8 cellular contexts compared by ENCODE assay signal in genomic region chr1:194862129-194862528, GRCh38.
"Had no signal": no experiment of that assay in that cellular context is flagged by ENCODE, and none has a peak within 500 bp of the region (broad histone marks: within the 10 kb centered on the region; RNA-seq: fewer than 3 reads in every experiment).

No MANE protein-coding gene starts in this region.

- ATAC-seq: GM23338, HCT116 had no signal

- H2AFZ ChIP-seq: GM23338 had no signal

- FAIRE-seq: HTR-8/SVneo had no signal

- H3K9me3 ChIP-seq: HAP-1 had no signal

- H3K36me3 ChIP-seq: HAP-1 had no signal

- H3K9ac ChIP-seq: KMS-11 had no signal

- H3K27ac ChIP-seq: KMS-11 had no signal

- H3K4me1 ChIP-seq: HAP-1 had no signal

- H3K4me3 ChIP-seq: GM23338, HAP-1 had no signal

- H3K4me2 ChIP-seq: GM23338, KMS-11 had no signal

- DNase-seq: H7, IMR-90, KBM-7 had no signal
